Comparison of ENCODE assay signal across 24 cellular contexts in the genomic region with DNA sequence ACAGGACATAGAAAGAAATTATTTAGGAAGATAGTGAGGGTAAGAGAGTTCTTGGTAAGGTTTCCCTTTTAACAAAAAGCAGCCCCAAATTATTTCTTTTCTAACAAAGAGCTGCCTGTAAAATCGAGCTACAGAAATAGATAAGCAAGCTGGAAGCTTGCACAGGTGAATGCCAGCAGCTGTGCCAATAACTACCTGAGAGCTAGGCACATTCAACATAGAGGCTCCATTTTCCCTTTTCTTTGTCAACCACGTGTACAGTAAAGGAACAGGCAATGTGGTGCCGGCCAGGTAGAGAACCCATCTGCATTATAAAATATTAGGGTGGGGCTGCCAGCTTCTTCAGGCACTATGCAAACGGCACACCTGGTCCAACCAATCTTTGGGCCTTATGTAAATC.
A peak's percentile ranks its signal among the peaks of the same experiment; 100 is the strongest.
DNase-seq lines count a peak whose midpoint lies in the region; ATAC-seq and TF ChIP-seq lines count a peak whose summit lies in the region.
"Had no signal": no experiment of that assay in that cellular context is flagged by ENCODE, and none has a peak within 500 bp of the region (broad histone marks: within the 10 kb centered on the region; RNA-seq: fewer than 3 reads in every experiment).

No MANE protein-coding gene starts in this region.

- H3K4me3 ChIP-seq in SJCRH30 (no peak overlapping the region), upper lobe of right lung (no peak overlapping the region)
- H3K4me3 ChIP-seq: A549; BLaER1 treated with 17β-estradiol and CSF1 and Interleukin-3, amounts not matched to agents 10 nM and 100 nM; MG63; PC-9 had no signal

- DNase-seq in NCI-H510A treated with DMSO at 0.1 percent for 48 hours (lab: John Stamatoyannopoulos, UW) = peak; percentile 7
- DNase-seq in NCI-H510A (lab: John Stamatoyannopoulos, UW) = no peak
- peak; percentile 85 for DNase-seq in NCI-H146 treated with DMSO at 0.1 percent for 48 hours (lab: John Stamatoyannopoulos, UW; ENCODE audit: unreplicated experiment)
- DNase-seq in NCI-H774 (lab: John Stamatoyannopoulos, UW) = peak; percentile 46
- DNase-seq in activated naive CD4-positive, alpha-beta T cell treated with Interleukin-2 at 50 U/mL for 16 hours = no peak
- DNase-seq in SJCRH30 = no peak
- no peak for DNase-seq in upper lobe of right lung
- DNase-seq: AML-193; CD4-positive, alpha-beta T cell; COR-L47; DND-41; IMR-90; KG1; MG63; NCI-H1105 treated with DMSO at 0.1 percent for 48 hours; NCI-H1694; NCI-H226; NCI-H69; PC-9; Right ventricle myocardium superior; T-helper 1 cell had no signal

- no peak for TF ChIP-seq CTCF in upper lobe of right lung (IDR thresholded peaks at IDR 0.05)

- H3K4me1 ChIP-seq in SJCRH30 (no peaks in the 10 kb centered on the region), upper lobe of right lung (peaks cover 7% of the 10 kb centered on the region)
- H3K4me1 ChIP-seq: A549 had no signal

- intact Hi-C loops in upper lobe of right lung (cut with DNase I) = no loop called here

- H3K27ac ChIP-seq in SJCRH30 (no peak overlapping the region), upper lobe of right lung (no peak overlapping the region)
- H3K27ac ChIP-seq: A549; BLaER1 treated with 17β-estradiol and CSF1 and Interleukin-3, amounts not matched to agents 10 nM and 100 nM; PC-9 had no signal

- H3K27me3 ChIP-seq in SJCRH30 (no peaks in the 10 kb centered on the region), upper lobe of right lung (no peaks in the 10 kb centered on the region)
- H3K27me3 ChIP-seq: BLaER1 treated with 17β-estradiol and CSF1 and Interleukin-3, amounts not matched to agents 10 nM and 100 nM; MG63 had no signal

- H3K36me3 ChIP-seq in SJCRH30 = no peaks in the 10 kb centered on the region
- H3K36me3 ChIP-seq in upper lobe of right lung = no peaks in the 10 kb centered on the region
- H3K36me3 ChIP-seq: BLaER1 treated with 17β-estradiol and CSF1 and Interleukin-3, amounts not matched to agents 10 nM and 100 nM; MG63 had no signal

- no peak for ATAC-seq in upper lobe of right lung
- ATAC-seq: A549, HCT116 had no signal

- H3K9me3 ChIP-seq in SJCRH30 (replicated peaks) (no peaks in the 10 kb centered on the region), upper lobe of right lung (no peaks in the 10 kb centered on the region)
- H3K9me3 ChIP-seq: A549; BLaER1 treated with 17β-estradiol and CSF1 and Interleukin-3, amounts not matched to agents 10 nM and 100 nM; MG63 had no signal

Comparison
In these comparisons a context has a peak if more than half of its experiments do, and no peak if none do; other contexts are left out.
1. DNase-seq: peak in NCI-H510A treated with DMSO at 0.1 percent for 48 hours (single experiment), NCI-H146 treated with DMSO at 0.1 percent for 48 hours (single experiment) and NCI-H774 (single experiment); none in NCI-H510A (single experiment), activated naive CD4-positive, alpha-beta T cell treated with Interleukin-2 at 50 U/mL for 16 hours (single experiment), SJCRH30 (0 of 2) and upper lobe of right lung (single experiment).